In genomic region chr4:88697113-88697512, GRCh38 we compare ENCODE assay signal across 8 cellular contexts. TPM values are rescaled to one million over a fixed set of nuclear protein-coding genes. Genes with fewer than 3 reads are reported as not detected.
DNase-seq lines count a peak whose midpoint lies in the region; ATAC-seq and TF ChIP-seq lines count a peak whose summit lies in the region.

No MANE protein-coding gene starts in this region.

- H3K27ac Mint-ChIP-seq in CD8-positive, alpha-beta T cell = peak overlapping the region; percentile 90

- peak overlapping the region; percentile 89 for H3K4me3 Mint-ChIP-seq in CD8-positive, alpha-beta T cell

- peak overlapping the region; percentile 79 for H3K27ac ChIP-seq in CD8-positive, alpha-beta T cell (ENCODE audit: low read depth, low read length)
- H3K27ac ChIP-seq in body of pancreas = peak overlapping the region in 3 of 4 donors; percentile 47 to 50 (median 48)

- H3K36me3 ChIP-seq in CD8-positive, alpha-beta T cell (ENCODE audit: insufficient read depth, low read length) = peaks cover 6% of the 10 kb centered on the region
- no peaks in the 10 kb centered on the region for H3K36me3 ChIP-seq in body of pancreas (replicated peaks in 1 of 2; ENCODE audit: insufficient read depth in 1 of 2, low read depth in 2 of 2)

- peak in 3 of 7 experiments; percentile 14 to 36 (median 32) for DNase-seq in CD8-positive, alpha-beta T cell
- peak; percentile 48 for DNase-seq in NCI-H1092 treated with DMSO at 0.1 percent for 48 hours (lab: John Stamatoyannopoulos, UW)
- DNase-seq in body of pancreas = no peak
- DNase-seq in kidney tubule cell (ENCODE audit: low spot score) = peak; percentile 4
- peak; percentile 14 for DNase-seq in stimulated activated CD4-positive, alpha-beta T cell treated with anti-CD3 and anti-CD28 coated beads, Interleukin-4, amount 100 ng/mL, for 24 hours
- no peak for DNase-seq in NCI-H128 (lab: John Stamatoyannopoulos, UW; ENCODE audit: unreplicated experiment)
- no peak for DNase-seq in NCI-H1048 (lab: John Stamatoyannopoulos, UW)
- DNase-seq in iPS-NIHi7 (ENCODE audit: extremely low spot score) = no peak

- POLR2A ChIA-PET in CD8-positive, alpha-beta T cell (lab: Charles Lee) = interaction anchor here (0.6 to 1.0 kb wide), 2 partner anchors 11 to 161 kb away, joined by 3 to 4 read pairs; no protein-coding TSS in a partner anchor

- WGBS in body of pancreas, 2 donors = 39 to 42% methylated on average over 17 of the region's 17 CpGs

- peaks cover 42% of the 10 kb centered on the region for H3K36me3 Mint-ChIP-seq in CD8-positive, alpha-beta T cell

- CTCF ChIA-PET in CD8-positive, alpha-beta T cell (lab: Charles Lee) = interaction anchor here (1.2 to 1.4 kb wide), 3 partner anchors 157 to 327 kb away, joined by 3 to 4 read pairs (median 4); no protein-coding TSS in a partner anchor

- H3K4me1 ChIP-seq in CD8-positive, alpha-beta T cell (ENCODE audit: insufficient read depth, low read length) = peaks cover 4% of the 10 kb centered on the region
- no peaks in the 10 kb centered on the region for H3K4me1 ChIP-seq in body of pancreas

- no peak for TF ChIP-seq POLR2A in body of pancreas (IDR thresholded peaks at IDR 0.05)

- no peaks in the 10 kb centered on the region for H3K27me3 ChIP-seq in CD8-positive, alpha-beta T cell (ENCODE audit: insufficient read depth, low read length)
- no peaks in the 10 kb centered on the region for H3K27me3 ChIP-seq in body of pancreas

- no peaks in the 10 kb centered on the region for H3K27me3 Mint-ChIP-seq in CD8-positive, alpha-beta T cell (ENCODE audit: low read depth)

- ATAC-seq in CD8-positive, alpha-beta T cell = peak; percentile 32
- no peak for ATAC-seq in body of pancreas

- peak overlapping the region; percentile 64 for H3K4me3 ChIP-seq in CD8-positive, alpha-beta T cell (ENCODE audit: low read depth, low read length)
- peak overlapping the region in 1 of 2 donors; percentile 48 for H3K4me3 ChIP-seq in body of pancreas

- peaks cover 18% of the 10 kb centered on the region for H3K4me1 Mint-ChIP-seq in CD8-positive, alpha-beta T cell (ENCODE audit: low read depth)

- no peaks in the 10 kb centered on the region for H3K9me3 ChIP-seq in CD8-positive, alpha-beta T cell (ENCODE audit: low read length)
- no peaks in the 10 kb centered on the region for H3K9me3 ChIP-seq in body of pancreas

- no peaks in the 10 kb centered on the region for H3K9me3 Mint-ChIP-seq in CD8-positive, alpha-beta T cell

- intact Hi-C loops in CD8-positive, alpha-beta T cell (cut with DNase I, micrococcal nuclease) = loop anchor here in 1 of 2 experiments (2.0 kb wide), 1 partner anchor 104 kb away; the partner anchor contains the start of gene HERC3
- intact Hi-C loops in body of pancreas (cut with DNase I) = no loop called here

- no peak for TF ChIP-seq CTCF in CD8-positive, alpha-beta T cell (IDR thresholded peaks at IDR 0.05)
- TF ChIP-seq CTCF in body of pancreas (IDR thresholded peaks at IDR 0.05) = no peak

RNA-seq across cellular contexts. Expression of gene NAP1L5, which starts 0.5 kb away (rescaled TPM):
- 10 to 100 TPM; 15.5 to 16.3 TPM for total RNA-seq in CD8-positive, alpha-beta T cell
- total RNA-seq in body of pancreas = 1 to 10 TPM; 3.1 to 7.3 TPM

Comparison
In these comparisons a context has a peak if more than half of its experiments do, and no peak if none do; other contexts are left out.
1. DNase-seq: peak in NCI-H1092 treated with DMSO at 0.1 percent for 48 hours (single experiment), kidney tubule cell (single experiment) and stimulated activated CD4-positive, alpha-beta T cell treated with anti-CD3 and anti-CD28 coated beads, Interleukin-4, amount 100 ng/mL, for 24 hours (single experiment); none in body of pancreas (0 of 4), NCI-H128 (single experiment), NCI-H1048 (single experiment) and iPS-NIHi7 (single experiment).